13 cellular contexts compared by ENCODE assay signal in the genomic region with DNA sequence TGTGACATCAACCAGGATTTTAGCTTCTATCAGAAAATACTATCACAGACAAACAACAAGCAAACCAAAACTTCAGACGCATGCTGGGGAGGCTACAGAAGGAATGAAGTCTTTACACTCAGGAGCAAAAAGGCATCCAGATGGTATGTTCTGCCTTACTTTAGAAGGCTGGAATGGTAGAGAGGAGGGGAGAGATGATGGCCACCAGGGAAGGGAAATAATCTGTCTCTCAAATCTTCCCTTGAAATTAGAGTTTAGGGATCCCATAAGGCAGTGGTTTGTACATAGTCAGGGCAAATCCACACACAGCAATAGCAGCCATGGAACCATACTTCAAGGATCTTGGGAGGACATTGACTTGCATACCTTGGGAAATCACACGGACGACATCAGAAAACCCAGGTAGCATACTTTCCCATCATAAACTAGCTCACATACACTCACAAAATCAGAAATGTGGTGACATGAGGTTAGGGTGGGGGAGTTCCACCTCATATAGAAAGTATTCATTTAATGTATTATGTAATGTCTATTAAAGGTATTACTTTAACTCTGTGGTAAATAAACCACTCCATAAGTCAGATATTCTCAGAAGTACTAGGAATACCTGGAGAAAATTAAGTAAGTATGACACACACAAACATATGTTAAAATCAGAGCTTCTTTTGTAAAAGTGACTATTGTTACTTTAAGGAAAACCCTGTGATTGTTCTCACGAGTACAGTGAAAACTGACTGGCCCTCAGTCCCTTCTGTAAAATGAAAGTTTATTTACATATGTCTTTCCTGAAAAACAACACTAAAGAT. TPM values are rescaled to one million over a fixed set of nuclear protein-coding genes. Genes with fewer than 3 reads are reported as not detected.
DNase-seq lines count a peak whose midpoint lies in the region; ATAC-seq lines count a peak whose summit lies in the region.
"Had no signal": no experiment of that assay in that cellular context is flagged by ENCODE, and none has a peak within 500 bp of the region (broad histone marks: within the 10 kb centered on the region; RNA-seq: fewer than 3 reads in every experiment).

No MANE protein-coding gene starts in this region.

- ATAC-seq in GM21447 (IDR thresholded peaks at IDR 0.05; ENCODE audit: unreplicated experiment), result peak; percentile 52
- ATAC-seq in HG03442 (IDR thresholded peaks at IDR 0.05; ENCODE audit: unreplicated experiment), result peak; percentile 62
- ATAC-seq in stimulated activated memory B cell treated with anti-CD40 and anti-IgM and Interleukin-4, amounts not matched to agents 10 μg/mL and 1 μg/mL and 100 μg/mL, for 72 hours, result no peak
- ATAC-seq: K562 had no signal

- peak overlapping the region; percentile 37 for H3K4me3 Mint-ChIP-seq in activated T-cell treated with anti-CD3 and anti-CD28 coated beads, Interleukin-2, amount 50 U/mL, for 24 hours
- H3K4me3 Mint-ChIP-seq in stimulated activated memory B cell treated with anti-CD40 and anti-IgM and Interleukin-4, amounts not matched to agents 10 μg/mL and 1 μg/mL and 100 μg/mL, for 72 hours, result peak overlapping the region; percentile 55

- in situ Hi-C loops in KBM-7 (cut with MboI; ENCODE audit: low pct_unique_long_range_greater_than_20kb, low sequenced_read_pairs), result no loop called here

- H3K36me3 Mint-ChIP-seq in activated T-cell treated with anti-CD3 and anti-CD28 coated beads, Interleukin-2, amount 50 U/mL, for 24 hours (ENCODE audit: low read depth), result peaks cover 57% of the 10 kb centered on the region
- peaks cover 33% of the 10 kb centered on the region for H3K36me3 Mint-ChIP-seq in stimulated activated memory B cell treated with anti-CD40 and anti-IgM and Interleukin-4, amounts not matched to agents 10 μg/mL and 1 μg/mL and 100 μg/mL, for 72 hours

- H3K27me3 Mint-ChIP-seq in activated T-cell treated with anti-CD3 and anti-CD28 coated beads, Interleukin-2, amount 50 U/mL, for 24 hours, result no peaks in the 10 kb centered on the region
- H3K27me3 Mint-ChIP-seq in stimulated activated memory B cell treated with anti-CD40 and anti-IgM and Interleukin-4, amounts not matched to agents 10 μg/mL and 1 μg/mL and 100 μg/mL, for 72 hours, result no peaks in the 10 kb centered on the region

- no peak for DNase-seq in activated T-cell treated with anti-CD3 and anti-CD28 coated beads, Interleukin-2, amount 50 U/mL, for 24 hours
- DNase-seq in activated T-cell treated with anti-CD3 and anti-CD28 coated beads, Interleukin-2, amount 50 U/mL, for 1 hour, result no peak
- DNase-seq in KBM-7 (no peak), HT-29 (ENCODE audit: low spot score) (no peak), iPS-NIHi7 (ENCODE audit: extremely low spot score) (no peak)
- DNase-seq: H7, NCI-H345, SIG-M5 had no signal

- peaks cover 4% of the 10 kb centered on the region for H3K9me3 Mint-ChIP-seq in activated T-cell treated with anti-CD3 and anti-CD28 coated beads, Interleukin-2, amount 50 U/mL, for 24 hours
- H3K9me3 Mint-ChIP-seq in stimulated activated memory B cell treated with anti-CD40 and anti-IgM and Interleukin-4, amounts not matched to agents 10 μg/mL and 1 μg/mL and 100 μg/mL, for 72 hours, result peaks cover 5% of the 10 kb centered on the region

- H3K4me1 Mint-ChIP-seq in activated T-cell treated with anti-CD3 and anti-CD28 coated beads, Interleukin-2, amount 50 U/mL, for 24 hours (ENCODE audit: low read depth), result peaks cover 73% of the 10 kb centered on the region
- peaks cover 72% of the 10 kb centered on the region for H3K4me1 Mint-ChIP-seq in stimulated activated memory B cell treated with anti-CD40 and anti-IgM and Interleukin-4, amounts not matched to agents 10 μg/mL and 1 μg/mL and 100 μg/mL, for 72 hours

- H3K27ac Mint-ChIP-seq in activated T-cell treated with anti-CD3 and anti-CD28 coated beads, Interleukin-2, amount 50 U/mL, for 24 hours, result peak overlapping the region; percentile 86
- H3K27ac Mint-ChIP-seq in stimulated activated memory B cell treated with anti-CD40 and anti-IgM and Interleukin-4, amounts not matched to agents 10 μg/mL and 1 μg/mL and 100 μg/mL, for 72 hours, result peak overlapping the region; percentile 97

RNA-seq across cellular contexts. Expression of gene BTLA, which starts 9.4 kb away (rescaled TPM):
- total RNA-seq in HT-29 (2014; rRNA removed; shearing (Covaris generic)), result not detected in 2 replicates
- total RNA-seq: H7, osteocyte had no signal
